8 cellular contexts compared by ENCODE assay signal in the genomic region with DNA sequence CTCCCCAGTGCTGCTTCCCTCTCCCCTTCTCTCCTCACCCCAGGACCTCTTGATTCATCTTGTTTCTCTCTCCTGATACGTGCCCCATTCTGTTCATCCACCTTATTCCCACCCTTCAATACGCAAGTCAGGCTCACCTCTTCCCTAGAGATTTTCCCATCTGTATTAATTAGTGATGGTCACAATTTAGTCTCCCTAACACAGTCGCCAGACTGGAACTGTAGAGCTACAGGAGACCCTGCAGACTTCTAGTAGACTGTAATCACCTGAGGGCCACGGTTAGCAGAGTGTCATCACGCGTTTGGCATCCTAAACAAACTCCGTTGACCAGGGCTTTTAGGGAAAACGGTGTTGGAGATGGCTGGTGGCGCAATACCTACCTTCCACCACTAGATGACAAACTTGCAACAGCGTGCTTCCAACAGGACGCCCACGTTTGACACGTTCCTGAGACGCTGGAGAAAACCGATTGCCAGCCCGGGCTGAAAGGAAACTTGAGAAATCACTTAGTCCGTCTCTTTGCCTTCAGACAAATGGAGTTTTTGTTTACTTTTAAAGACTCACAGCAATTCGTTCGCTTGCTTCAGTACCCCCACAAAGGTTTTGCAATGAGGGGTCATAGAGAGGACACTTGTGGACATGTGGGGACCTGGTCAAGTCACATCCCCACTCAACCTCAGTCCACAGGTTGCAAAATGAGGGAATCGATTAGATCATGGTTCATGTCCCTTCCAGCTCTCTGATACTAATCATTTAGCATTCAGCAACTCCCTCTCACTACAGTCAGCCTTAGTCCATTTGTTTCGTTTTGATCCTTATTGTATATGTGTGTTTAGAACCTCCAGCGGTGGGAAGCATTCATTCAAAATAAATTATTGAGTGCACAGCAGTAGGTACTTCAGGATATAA. TPM values are rescaled to one million over a fixed set of nuclear protein-coding genes. Genes with fewer than 3 reads are reported as not detected.
DNase-seq lines count a peak whose midpoint lies in the region; ATAC-seq and TF ChIP-seq lines count a peak whose summit lies in the region.

No MANE protein-coding gene starts in this region.

- ATAC-seq in GM19351 (IDR thresholded peaks at IDR 0.05; ENCODE audit: unreplicated experiment) (peak; percentile 71), RWPE2 (ENCODE audit: low read depth) (peak; percentile 84)
- ATAC-seq in activated T-helper 17 cell treated with anti-CD3 and anti-CD28 coated beads, Interleukin-2, amount 50 U/mL, for 72 hours (replicated peaks), result peak; percentile 91

- H3K27ac ChIP-seq in RWPE2 (ENCODE audit: poor library complexity, severe bottlenecking), result peak overlapping the region; percentile 57
- no peak overlapping the region for H3K27ac ChIP-seq in neural cell (ENCODE audit: low read length)

- no peaks in the 10 kb centered on the region for H3K9me3 Mint-ChIP-seq in activated T-helper 17 cell treated with anti-CD3 and anti-CD28 coated beads, Interleukin-2, amount 50 U/mL, for 72 hours
- H3K9me3 Mint-ChIP-seq in stimulated activated naive CD8-positive, alpha-beta T cell treated with anti-CD3 and anti-CD28 coated beads, Interleukin-15, Interleukin-2, amounts not matched to agents 100 ng/mL and 50 ng/mL, for 24 hours, result no peaks in the 10 kb centered on the region

- TF ChIP-seq EP300 in neural cell (conservative IDR thresholded peaks at IDR 0.05; ENCODE audit: poor library complexity, severe bottlenecking), result no peak

- H3K4me1 Mint-ChIP-seq in activated T-helper 17 cell treated with anti-CD3 and anti-CD28 coated beads, Interleukin-2, amount 50 U/mL, for 72 hours, result peaks cover 11% of the 10 kb centered on the region
- peaks cover 15% of the 10 kb centered on the region for H3K4me1 Mint-ChIP-seq in stimulated activated naive CD8-positive, alpha-beta T cell treated with anti-CD3 and anti-CD28 coated beads, Interleukin-15, Interleukin-2, amounts not matched to agents 100 ng/mL and 50 ng/mL, for 24 hours (ENCODE audit: low read depth)

- peak; percentile 99 for TF ChIP-seq CTCF in RWPE2 (IDR thresholded peaks at IDR 0.05; ENCODE audit: poor library complexity, severe bottlenecking)
- TF ChIP-seq CTCF in fibroblast of pulmonary artery (IDR thresholded peaks at IDR 0.05; ENCODE audit: low read length, missing control alignments), result no peak
- peak; percentile 97 for TF ChIP-seq CTCF in neural cell (IDR thresholded peaks at IDR 0.05; ENCODE audit: poor library complexity, severe bottlenecking)

- peak overlapping the region; percentile 85 for H3K27ac Mint-ChIP-seq in activated T-helper 17 cell treated with anti-CD3 and anti-CD28 coated beads, Interleukin-2, amount 50 U/mL, for 72 hours
- H3K27ac Mint-ChIP-seq in stimulated activated naive CD8-positive, alpha-beta T cell treated with anti-CD3 and anti-CD28 coated beads, Interleukin-15, Interleukin-2, amounts not matched to agents 100 ng/mL and 50 ng/mL, for 24 hours, result no peak overlapping the region

- DNase-seq in AG08395 (ENCODE audit: low spot score), result peak; percentile 90
- peak; percentile 90 for DNase-seq in MG63
- DNase-seq in RWPE2 (ENCODE audit: low spot score), result peak; percentile 84
- peak; percentile 97 for DNase-seq in fibroblast of pulmonary artery (ENCODE audit: low read depth)

- H3K9me2 ChIP-seq in neural cell (ENCODE audit: insufficient read depth, low read length), result no peaks in the 10 kb centered on the region

- TF ChIP-seq RAD21 in neural cell (conservative IDR thresholded peaks at IDR 0.05), result peak; percentile 92

- no peak overlapping the region for H3K4me2 ChIP-seq in neural cell (ENCODE audit: low read length)

- H3K36me3 Mint-ChIP-seq in activated T-helper 17 cell treated with anti-CD3 and anti-CD28 coated beads, Interleukin-2, amount 50 U/mL, for 72 hours (ENCODE audit: low read depth), result no peaks in the 10 kb centered on the region
- H3K36me3 Mint-ChIP-seq in stimulated activated naive CD8-positive, alpha-beta T cell treated with anti-CD3 and anti-CD28 coated beads, Interleukin-15, Interleukin-2, amounts not matched to agents 100 ng/mL and 50 ng/mL, for 24 hours (ENCODE audit: low read depth), result no peaks in the 10 kb centered on the region

- H3K27me3 Mint-ChIP-seq in activated T-helper 17 cell treated with anti-CD3 and anti-CD28 coated beads, Interleukin-2, amount 50 U/mL, for 72 hours, result no peaks in the 10 kb centered on the region
- H3K27me3 Mint-ChIP-seq in stimulated activated naive CD8-positive, alpha-beta T cell treated with anti-CD3 and anti-CD28 coated beads, Interleukin-15, Interleukin-2, amounts not matched to agents 100 ng/mL and 50 ng/mL, for 24 hours, result peaks cover 6% of the 10 kb centered on the region

- H4K20me1 ChIP-seq in neural cell (ENCODE audit: insufficient read depth), result no peaks in the 10 kb centered on the region

- H3K79me2 ChIP-seq in neural cell (replicated peaks; ENCODE audit: insufficient read depth, low read length), result no peaks in the 10 kb centered on the region

- H3K36me3 ChIP-seq in MG63 (no peaks in the 10 kb centered on the region), RWPE2 (ENCODE audit: low read depth) (no peaks in the 10 kb centered on the region), neural cell (ENCODE audit: insufficient read depth, low read length) (no peaks in the 10 kb centered on the region)

- H2AFZ ChIP-seq in neural cell (ENCODE audit: low read depth, low read length), result no peak overlapping the region

- no peaks in the 10 kb centered on the region for H3F3A ChIP-seq in neural cell (ENCODE audit: insufficient read depth, low read length, poor library complexity, severe bottlenecking)

- H3K27me3 ChIP-seq in MG63 (no peaks in the 10 kb centered on the region), RWPE2 (ENCODE audit: insufficient read depth, poor library complexity, severe bottlenecking) (no peaks in the 10 kb centered on the region), neural cell (ENCODE audit: insufficient read depth, low read depth, low read length) (no peaks in the 10 kb centered on the region)

- peak overlapping the region; percentile 81 for H3K4me3 Mint-ChIP-seq in activated T-helper 17 cell treated with anti-CD3 and anti-CD28 coated beads, Interleukin-2, amount 50 U/mL, for 72 hours
- H3K4me3 Mint-ChIP-seq in stimulated activated naive CD8-positive, alpha-beta T cell treated with anti-CD3 and anti-CD28 coated beads, Interleukin-15, Interleukin-2, amounts not matched to agents 100 ng/mL and 50 ng/mL, for 24 hours, result peak overlapping the region; percentile 62

- H3K4me3 ChIP-seq in MG63 (no peak overlapping the region; the same call in 1 of the 2 replicates), RWPE2 (ENCODE audit: severe bottlenecking) (no peak overlapping the region), fibroblast of pulmonary artery (replicated peaks; ENCODE audit: low read depth, low read length) (peak overlapping the region; percentile 39), neural cell (ENCODE audit: low read length) (no peak overlapping the region)

- no peaks in the 10 kb centered on the region for H3K9me3 ChIP-seq in MG63
- H3K9me3 ChIP-seq in RWPE2 (ENCODE audit: severe bottlenecking), result no peaks in the 10 kb centered on the region
- H3K9me3 ChIP-seq in neural cell (ENCODE audit: low read length), result no peaks in the 10 kb centered on the region

- peaks cover 24% of the 10 kb centered on the region for H3K4me1 ChIP-seq in RWPE2 (ENCODE audit: insufficient read depth, poor library complexity, severe bottlenecking)

- H3K9ac ChIP-seq in neural cell (ENCODE audit: low read length), result no peak overlapping the region

TF ChIP-seq in neural cell, 6 proteins besides CTCF, POLR2A, EP300 and RAD21 (continues in another document):
- no peak for TF ChIP-seq TAF1 (IDR thresholded peaks at IDR 0.05; ENCODE audit: low read depth)
- peak; percentile 95 for TF ChIP-seq SMC3 (conservative IDR thresholded peaks at IDR 0.05; ENCODE audit: poor library complexity)
- TF ChIP-seq, protein P1, sequence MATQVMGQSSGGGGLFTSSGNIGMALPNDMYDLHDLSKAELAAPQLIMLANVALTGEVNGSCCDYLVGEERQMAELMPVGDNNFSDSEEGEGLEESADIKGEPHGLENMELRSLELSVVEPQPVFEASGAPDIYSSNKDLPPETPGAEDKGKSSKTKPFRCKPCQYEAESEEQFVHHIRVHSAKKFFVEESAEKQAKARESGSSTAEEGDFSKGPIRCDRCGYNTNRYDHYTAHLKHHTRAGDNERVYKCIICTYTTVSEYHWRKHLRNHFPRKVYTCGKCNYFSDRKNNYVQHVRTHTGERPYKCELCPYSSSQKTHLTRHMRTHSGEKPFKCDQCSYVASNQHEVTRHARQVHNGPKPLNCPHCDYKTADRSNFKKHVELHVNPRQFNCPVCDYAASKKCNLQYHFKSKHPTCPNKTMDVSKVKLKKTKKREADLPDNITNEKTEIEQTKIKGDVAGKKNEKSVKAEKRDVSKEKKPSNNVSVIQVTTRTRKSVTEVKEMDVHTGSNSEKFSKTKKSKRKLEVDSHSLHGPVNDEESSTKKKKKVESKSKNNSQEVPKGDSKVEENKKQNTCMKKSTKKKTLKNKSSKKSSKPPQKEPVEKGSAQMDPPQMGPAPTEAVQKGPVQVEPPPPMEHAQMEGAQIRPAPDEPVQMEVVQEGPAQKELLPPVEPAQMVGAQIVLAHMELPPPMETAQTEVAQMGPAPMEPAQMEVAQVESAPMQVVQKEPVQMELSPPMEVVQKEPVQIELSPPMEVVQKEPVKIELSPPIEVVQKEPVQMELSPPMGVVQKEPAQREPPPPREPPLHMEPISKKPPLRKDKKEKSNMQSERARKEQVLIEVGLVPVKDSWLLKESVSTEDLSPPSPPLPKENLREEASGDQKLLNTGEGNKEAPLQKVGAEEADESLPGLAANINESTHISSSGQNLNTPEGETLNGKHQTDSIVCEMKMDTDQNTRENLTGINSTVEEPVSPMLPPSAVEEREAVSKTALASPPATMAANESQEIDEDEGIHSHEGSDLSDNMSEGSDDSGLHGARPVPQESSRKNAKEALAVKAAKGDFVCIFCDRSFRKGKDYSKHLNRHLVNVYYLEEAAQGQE (IDR thresholded peaks at IDR 0.05; ENCODE audit: borderline replicate concordance), result no peak
- no peak for TF ChIP-seq POLR2AphosphoS5 (IDR thresholded peaks at IDR 0.05)
- TF ChIP-seq EZH2 (IDR thresholded peaks at IDR 0.05; ENCODE audit: borderline replicate concordance, insufficient read depth, low read length, poor library complexity, severe bottlenecking), result no peak

RNA-seq across cellular contexts. Expression of a gene that starts 20.6 kb away (rescaled TPM):
- not detected in 2 replicates for total RNA-seq in MG63 (2014; rRNA removed; shearing (Covaris generic); ENCODE audit: low replicate concordance)
- total RNA-seq in activated T-helper 17 cell treated with anti-CD3 and anti-CD28 coated beads, Interleukin-2, amount 50 U/mL, for 72 hours, result under 1 TPM; 0.30 to 0.53 TPM
- polyA plus RNA-seq in neural cell, result not detected in 2 replicates
- not detected in 2 replicates for polyA minus RNA-seq in neural cell

RNA-seq across cellular contexts. Expression of a gene that starts 23.8 kb away (rescaled TPM):
- total RNA-seq in MG63 (2014; rRNA removed; shearing (Covaris generic); ENCODE audit: low replicate concordance), result 12.1 and 13.6 TPM in 2 replicates
- total RNA-seq in activated T-helper 17 cell treated with anti-CD3 and anti-CD28 coated beads, Interleukin-2, amount 50 U/mL, for 72 hours, result under 1 TPM in 1 of 2 donors, not detected in 1; 0.11 TPM
- 0.06 TPM in 1 of 2 replicates, not detected in the other for polyA plus RNA-seq in neural cell
- 0.23 and 0.49 TPM in 2 replicates for polyA minus RNA-seq in neural cell

RNA-seq across cellular contexts. Expression of a gene that starts 40.7 kb away (rescaled TPM):
- 117 and 128 TPM in 2 replicates for total RNA-seq in MG63 (2014; rRNA removed; shearing (Covaris generic); ENCODE audit: low replicate concordance)
- total RNA-seq in activated T-helper 17 cell treated with anti-CD3 and anti-CD28 coated beads, Interleukin-2, amount 50 U/mL, for 72 hours, result 100 to 1,000 TPM; 122 to 146 TPM
- 47.5 and 50.1 TPM in 2 replicates for polyA plus RNA-seq in neural cell
- 104 and 108 TPM in 2 replicates for polyA minus RNA-seq in neural cell

Comparison
In these comparisons a context has a peak if more than half of its experiments do, and no peak if none do; other contexts are left out.
1. RNA of a gene that starts 23.8 kb away (total RNA-seq): 12.1 to 13.6 TPM in MG63; 0.11 TPM in activated T-helper 17 cell treated with anti-CD3 and anti-CD28 coated beads, Interleukin-2, amount 50 U/mL, for 72 hours; every median in the first group is over 10 times any median in the second.
2. Peak in every context shown above with its lines, with median percentiles within 50 percentile points of each other: DNase-seq and ATAC-seq.